In genomic region chr2:20422679-20423271, GRCh38 we compare ENCODE assay signal across 8 cellular contexts. TPM values are rescaled to one million over a fixed set of nuclear protein-coding genes. Genes with fewer than 3 reads are reported as not detected.
A peak's percentile ranks its signal among the peaks of the same experiment; 100 is the strongest.
DNase-seq lines count a peak whose midpoint lies in the region; ATAC-seq and TF ChIP-seq lines count a peak whose summit lies in the region.

No MANE protein-coding gene starts in this region.

- H3K9me3 ChIP-seq in OCI-LY3 (ENCODE audit: insufficient read depth, low read length) (no peaks in the 10 kb centered on the region), fibroblast of lung (ENCODE audit: control insufficient read depth, insufficient read depth, low read depth, low read length) (no peaks in the 10 kb centered on the region)
- H3K9me3 ChIP-seq in CD4-positive, alpha-beta memory T cell (ENCODE audit: control insufficient read depth in 1 of 2, low read length in 2 of 2) = no peaks in the 10 kb centered on the region

- H3K4me2 ChIP-seq in OCI-LY3 (ENCODE audit: low read length) = no peak overlapping the region
- H3K4me2 ChIP-seq in fibroblast of lung (ENCODE audit: extremely low read depth, insufficient read depth, low read length) = peak overlapping the region; percentile 45

- peaks cover 11% of the 10 kb centered on the region for H3K4me1 ChIP-seq in OCI-LY3 (ENCODE audit: low read length)
- H3K4me1 ChIP-seq in fibroblast of lung (ENCODE audit: control insufficient read depth, extremely low read depth, insufficient read depth, low read length) = peaks cover 55% of the 10 kb centered on the region
- peaks cover 15% of the 10 kb centered on the region for H3K4me1 ChIP-seq in CD4-positive, alpha-beta memory T cell (ENCODE audit: insufficient read depth, low read length)

- H3K79me2 ChIP-seq in OCI-LY3 (ENCODE audit: low read length) (no peaks in the 10 kb centered on the region), fibroblast of lung (ENCODE audit: control insufficient read depth, insufficient read depth, low read length) (no peaks in the 10 kb centered on the region)

- H3K27me3 Mint-ChIP-seq in CD4-positive, alpha-beta memory T cell = peaks cover 4 to 5% of the 10 kb centered on the region in 2 donors

- H3K9me3 Mint-ChIP-seq in CD4-positive, alpha-beta memory T cell = no peaks in the 10 kb centered on the region

- H3K9ac ChIP-seq in OCI-LY3 (ENCODE audit: low read length) (no peak overlapping the region), fibroblast of lung (ENCODE audit: insufficient read depth, low read length) (no peak overlapping the region)

- H4K20me1 ChIP-seq in OCI-LY3 (ENCODE audit: insufficient read depth, low read length) (no peaks in the 10 kb centered on the region), fibroblast of lung (ENCODE audit: control insufficient read depth, extremely low read depth, insufficient read depth, low read length) (no peaks in the 10 kb centered on the region)

- CTCF ChIA-PET in CD4-positive, alpha-beta memory T cell (lab: Charles Lee; ENCODE audit: partially characterized antibody) = interaction anchor here (1.6 to 10.1 kb wide), 3 partner anchors 10 to 228 kb away, joined by 3 to 93 read pairs (median 8); partner anchors contain the start of gene HS1BP3

- H3K27ac ChIP-seq in OCI-LY3 (ENCODE audit: low read length) = no peak overlapping the region
- peak overlapping the region; percentile 54 for H3K27ac ChIP-seq in fibroblast of lung (ENCODE audit: insufficient read depth, low read length)
- H3K27ac ChIP-seq in CD4-positive, alpha-beta memory T cell (ENCODE audit: low read depth, low read length) = no peak overlapping the region

- H2AFZ ChIP-seq in OCI-LY3 (ENCODE audit: low read depth, low read length) (no peak overlapping the region), fibroblast of lung (ENCODE audit: low read length) (no peak overlapping the region)

- H3K4me3 ChIP-seq in OCI-LY3 (ENCODE audit: low read length) = no peak overlapping the region
- peak overlapping the region in 1 of 4 experiments; percentile 25 for H3K4me3 ChIP-seq in fibroblast of lung (replicated peaks in 1 of 4; ENCODE audit: control extremely low read depth in 1 of 4, insufficient read depth in 1 of 4, low read depth in 3 of 4, low read length in 4 of 4)
- no peak overlapping the region for H3K4me3 ChIP-seq in CD4-positive, alpha-beta memory T cell (ENCODE audit: low read length in 2 of 2)

- peaks cover 11 to 22% (median 15%) of the 10 kb centered on the region in 4 donors for H3K4me1 Mint-ChIP-seq in CD4-positive, alpha-beta memory T cell

- intact Hi-C loops in sciatic nerve (cut with DNase I) = no loop called here
- intact Hi-C loops in CD4-positive, alpha-beta memory T cell (cut with micrococcal nuclease) = no loop called here

- H3K36me3 Mint-ChIP-seq in CD4-positive, alpha-beta memory T cell = no peaks in the 10 kb centered on the region

- DNase-seq in fibroblast of lung (ENCODE audit: low read depth in 2 of 2) = peak in 1 of 2 donors; percentile 89
- no peak for DNase-seq in sciatic nerve (ENCODE audit: low spot score)
- DNase-seq in CD4-positive, alpha-beta memory T cell = no peak

- H3K4me3 Mint-ChIP-seq in CD4-positive, alpha-beta memory T cell = no peak overlapping the region

- H3K36me3 ChIP-seq in OCI-LY3 (replicated peaks; ENCODE audit: low read depth, low read length) (no peaks in the 10 kb centered on the region), fibroblast of lung (ENCODE audit: control insufficient read depth, insufficient read depth, low read length) (no peaks in the 10 kb centered on the region)
- H3K36me3 ChIP-seq in CD4-positive, alpha-beta memory T cell (ENCODE audit: insufficient read depth, low read length) = no peaks in the 10 kb centered on the region

- peak; percentile 56 for TF ChIP-seq CTCF in GM12873 (IDR thresholded peaks at IDR 0.05; ENCODE audit: insufficient read depth, low read depth, low read length, missing control alignments)
- TF ChIP-seq CTCF in OCI-LY3 (IDR thresholded peaks at IDR 0.05; ENCODE audit: low read depth, low read length) = peak; percentile 45
- TF ChIP-seq CTCF in fibroblast of lung (conservative IDR thresholded peaks at IDR 0.05 in 1 of 2, IDR thresholded peaks at IDR 0.05 in 1 of 2; ENCODE audit: low read depth in 1 of 2, low read length in 2 of 2) = peak; percentile 30 to 44

- POLR2A ChIA-PET in CD4-positive, alpha-beta memory T cell (lab: Charles Lee; ENCODE audit: partially characterized antibody) = interaction anchor here (1.1 to 2.4 kb wide), 3 partner anchors 11 to 550 kb away, joined by 3 to 14 read pairs (median 3); partner anchors contain the start of gene RHOB

- peak overlapping the region in 1 of 7 donors; percentile 44 for H3K27ac Mint-ChIP-seq in CD4-positive, alpha-beta memory T cell

- H3K27me3 ChIP-seq in OCI-LY3 (ENCODE audit: low read depth, low read length) (no peaks in the 10 kb centered on the region), fibroblast of lung (ENCODE audit: control insufficient read depth, insufficient read depth, low read length) (no peaks in the 10 kb centered on the region)
- no peaks in the 10 kb centered on the region for H3K27me3 ChIP-seq in CD4-positive, alpha-beta memory T cell (ENCODE audit: insufficient read depth, low read length)

- ATAC-seq in sciatic nerve (peak; percentile 2), GM21515 (IDR thresholded peaks at IDR 0.05; ENCODE audit: unreplicated experiment) (no peak), HG03460 (IDR thresholded peaks at IDR 0.05; ENCODE audit: unreplicated experiment) (no peak), HG02678 (IDR thresholded peaks at IDR 0.05; ENCODE audit: unreplicated experiment) (no peak)

RNA-seq across cellular contexts. Expression of gene RHOB, which starts 24.1 kb away (rescaled TPM):
- 85.3 and 171 TPM in 2 replicates for total RNA-seq in fibroblast of lung
- polyA plus RNA-seq in fibroblast of lung = 107 and 113 TPM in 2 replicates
- polyA plus RNA-seq in fibroblast of lung (2012) = 110 and 123 TPM in 2 replicates
- 19.5 and 39.4 TPM in 2 replicates for polyA minus RNA-seq in fibroblast of lung (ENCODE audit: low replicate concordance)
- 236 TPM for total RNA-seq in sciatic nerve
- total RNA-seq in CD4-positive, alpha-beta memory T cell = 1 to 10 TPM; 7.9 to 8.9 TPM
- polyA plus RNA-seq in CD4-positive, alpha-beta memory T cell = under 1 TPM; 0.68 to 0.94 TPM
